13 cellular contexts compared by ENCODE assay signal in genomic region chr9:33661186-33661585, GRCh38.
"Had no signal": no experiment of that assay in that cellular context is flagged by ENCODE, and none has a peak within 500 bp of the region (broad histone marks: within the 10 kb centered on the region; RNA-seq: fewer than 3 reads in every experiment).

No MANE protein-coding gene starts in this region.

- H3K4me3 ChIP-seq: hepatocyte, right atrium auricular region, smooth muscle cell, tibial artery, upper lobe of left lung, uterus had no signal

- H3K4me1 ChIP-seq: right atrium auricular region, tibial artery, uterus had no signal

- H2AFZ ChIP-seq: hepatocyte had no signal

- H3K27ac ChIP-seq: hepatocyte, right atrium auricular region, tibial artery, upper lobe of left lung, uterus had no signal

- ATAC-seq: esophagus mucosa; naive thymus-derived CD8-positive, alpha-beta T cell had no signal

- H3K36me3 ChIP-seq: right atrium auricular region, tibial artery, upper lobe of left lung, uterus had no signal

- H3K79me2 ChIP-seq: hepatocyte had no signal

- H3K27me3 ChIP-seq: hepatocyte, right atrium auricular region, tibial artery, upper lobe of left lung, uterus had no signal

- H3K9me3 ChIP-seq: right atrium auricular region, tibial artery, upper lobe of left lung, uterus had no signal

- DNase-seq: effector memory CD4-positive, alpha-beta T cell; foreskin melanocyte; head of caudate nucleus; naive thymus-derived CD8-positive, alpha-beta T cell; stimulated activated CD4-positive, alpha-beta T cell treated with anti-CD3 and anti-CD28 coated beads, Interleukin-2, amount 100 ng/mL, for 48 hours; stimulated activated naive CD4-positive, alpha-beta T cell treated with Interleukin-2 at 50 U/mL for 16 hours; tibial artery; upper lobe of left lung; uterus had no signal

- H3K4me2 ChIP-seq: hepatocyte, smooth muscle cell had no signal
